36 cellular contexts compared by ENCODE assay signal in the genomic region with DNA sequence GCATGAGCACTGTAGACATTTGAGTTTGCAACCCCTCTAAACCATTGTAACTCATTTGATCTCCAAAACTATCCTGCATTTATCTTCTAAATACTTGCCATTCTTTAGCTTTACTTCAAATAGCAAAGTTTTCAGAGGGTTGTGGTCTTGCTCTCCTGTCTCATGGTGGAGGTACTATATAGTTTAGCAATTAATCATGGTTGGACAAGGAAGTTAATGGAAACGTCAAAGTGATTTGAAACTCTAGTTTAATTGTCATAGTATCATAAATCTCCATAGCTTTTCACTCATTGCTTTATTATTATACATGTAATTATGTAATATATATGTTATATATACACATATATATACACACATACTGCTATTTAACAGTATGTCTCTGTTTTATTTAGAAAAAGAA.
"Had no signal": no experiment of that assay in that cellular context is flagged by ENCODE, and none has a peak within 500 bp of the region (broad histone marks: within the 10 kb centered on the region; RNA-seq: fewer than 3 reads in every experiment).

No MANE protein-coding gene starts in this region.

- H3K4me1 Mint-ChIP-seq: T-helper 17 cell had no signal

- ATAC-seq: activated CD4-positive, alpha-beta T cell treated with anti-CD3 and anti-CD28 coated beads for 36 hours; activated CD8-positive, alpha-beta memory T cell treated with anti-CD3 and anti-CD28 coated beads, Interleukin-2, amount 10 ng/mL, durations not matched to agents 7 days and 5 days; activated CD8-positive, alpha-beta T cell treated with anti-CD3 and anti-CD28 coated beads, Interleukin-2, amount 10 ng/mL, durations not matched to agents 7 days and 5 days; activated naive CD8-positive, alpha-beta T cell treated with anti-CD3 and anti-CD28 coated beads, Interleukin-2, amount 50 U/mL, for 24 hours; body of pancreas; effector memory CD8-positive, alpha-beta T cell; foreskin keratinocyte; gastrocnemius medialis; T-helper 17 cell had no signal

- H3K4me1 ChIP-seq: adrenal gland, body of pancreas, foreskin keratinocyte, gastrocnemius medialis had no signal

- H3K9me3 ChIP-seq: adrenal gland, body of pancreas, esophagus muscularis mucosa, gastrocnemius medialis had no signal

- DNase-seq: activated CD4-positive, alpha-beta memory T cell treated with anti-CD3 and anti-CD28 coated beads for 36 hours; activated CD4-positive, alpha-beta T cell treated with anti-CD3 and anti-CD28 coated beads for 36 hours; activated CD4-positive, alpha-beta T cell treated with anti-CD3 and anti-CD28 coated beads, Interleukin-2, amount 10 ng/mL, durations not matched to agents 24 days and 14 days; activated CD4-positive, CD25-positive, alpha-beta regulatory T cell; activated CD4-positive, CD25-positive, alpha-beta regulatory T cell treated with anti-CD3 and anti-CD28 coated beads, Interleukin-2, amount 50 U/mL, for 72 hours; activated CD8-positive, alpha-beta memory T cell treated with anti-CD3 and anti-CD28 coated beads, Interleukin-2, amount 10 ng/mL, durations not matched to agents 7 days and 5 days; activated CD8-positive, alpha-beta memory T cell treated with anti-CD3 and anti-CD28 coated beads, Interleukin-2, amount 50 U/mL, for 4 hours; activated CD8-positive, alpha-beta T cell treated with anti-CD3 and anti-CD28 coated beads, Interleukin-2, amount 10 ng/mL, durations not matched to agents 7 days and 5 days; activated effector memory CD4-positive, alpha-beta T cell treated with anti-CD3 and anti-CD28 coated beads, Interleukin-2, amount 50 U/mL, for 16 hours; activated naive CD4-positive, alpha-beta T cell treated with anti-CD3 and anti-CD28 coated beads for 36 hours; activated naive CD8-positive, alpha-beta T cell treated with anti-CD3 and anti-CD28 coated beads for 36 hours; activated naive CD8-positive, alpha-beta T cell treated with anti-CD3 and anti-CD28 coated beads, Interleukin-2, amount 50 U/mL, for 24 hours; activated T-cell treated with anti-CD3 and anti-CD28 coated beads, Interleukin-2, amount 50 U/mL, for 1 hour; activated T-cell treated with anti-CD3 and anti-CD28 coated beads, Interleukin-2, amount 50 U/mL, for 48 hours; adrenal gland; amygdala; aorta; body of pancreas; caudate nucleus; cortex of kidney; dermis blood vessel endothelial cell; effector CD4-positive, alpha-beta T cell; effector memory CD8-positive, alpha-beta T cell; erythroblast; foreskin keratinocyte; gastrocnemius medialis; head of caudate nucleus; T-helper 1 cell; T-helper 17 cell; T1000; WERI-Rb-1 had no signal

- H3K4me3 ChIP-seq: adrenal gland, body of pancreas, esophagus muscularis mucosa, gastrocnemius medialis had no signal

- H3K9me3 Mint-ChIP-seq: activated CD4-positive, alpha-beta memory T cell treated with anti-CD3 and anti-CD28 coated beads for 36 hours; activated naive CD4-positive, alpha-beta T cell treated with anti-CD3 and anti-CD28 coated beads for 36 hours; activated naive CD4-positive, alpha-beta T cell treated with anti-CD3 and anti-CD28 coated beads, Interleukin-2, amount 50 U/mL, for 24 hours; activated naive CD8-positive, alpha-beta T cell treated with anti-CD3 and anti-CD28 coated beads for 36 hours; activated naive CD8-positive, alpha-beta T cell treated with anti-CD3 and anti-CD28 coated beads, Interleukin-2, amount 50 U/mL, for 24 hours; activated T-helper 1 cell treated with anti-CD3 and anti-CD28 coated beads, Interleukin-12 subunit alpha, Interleukin-12 subunit beta, Interleukin-2, Interleukin-4 antibody, amounts not matched to agents 30 ng/mL and 10 ng/mL and 1 ng/mL, durations not matched to agents 14 hours and 24 hours and 36 hours; activated T-helper 2 cell treated with anti-CD3 and anti-CD28 coated beads, Interferon-gamma antibody, Interleukin-2, Interleukin-4, amounts not matched to agents 10 μg/mL and 5 μg/mL and 100 μg/mL, durations not matched to agents 14 hours and 24 hours and 36 hours; T-helper 2 cell treated with Interferon-gamma antibody and Interleukin-4, amounts not matched to agents 5 μg/mL and 100 μg/mL, for 36 hours had no signal

- H3K27ac Mint-ChIP-seq: activated CD4-positive, alpha-beta memory T cell treated with anti-CD3 and anti-CD28 coated beads for 36 hours; activated CD4-positive, alpha-beta T cell treated with anti-CD3 and anti-CD28 coated beads for 36 hours; activated CD4-positive, alpha-beta T cell treated with anti-CD3 and anti-CD28 coated beads, Interleukin-2, amount 10 ng/mL, durations not matched to agents 24 days and 14 days; activated CD8-positive, alpha-beta memory T cell treated with anti-CD3 and anti-CD28 coated beads, Interleukin-2, amount 10 ng/mL, durations not matched to agents 7 days and 5 days; activated CD8-positive, alpha-beta T cell treated with anti-CD3 and anti-CD28 coated beads, Interleukin-2, amount 10 ng/mL, durations not matched to agents 7 days and 5 days; activated naive CD4-positive, alpha-beta T cell treated with anti-CD3 and anti-CD28 coated beads for 36 hours; activated naive CD4-positive, alpha-beta T cell treated with anti-CD3 and anti-CD28 coated beads, Interleukin-2, amount 50 U/mL, for 24 hours; activated naive CD8-positive, alpha-beta T cell treated with anti-CD3 and anti-CD28 coated beads for 36 hours; activated naive CD8-positive, alpha-beta T cell treated with anti-CD3 and anti-CD28 coated beads, Interleukin-2, amount 50 U/mL, for 24 hours; activated T-helper 1 cell treated with anti-CD3 and anti-CD28 coated beads, Interleukin-12 subunit alpha, Interleukin-12 subunit beta, Interleukin-2, Interleukin-4 antibody, amounts not matched to agents 30 ng/mL and 10 ng/mL and 1 ng/mL, durations not matched to agents 14 hours and 24 hours and 36 hours; activated T-helper 2 cell treated with anti-CD3 and anti-CD28 coated beads, Interferon-gamma antibody, Interleukin-2, Interleukin-4, amounts not matched to agents 10 μg/mL and 5 μg/mL and 100 μg/mL, durations not matched to agents 14 hours and 24 hours and 36 hours; effector memory CD8-positive, alpha-beta T cell; T-helper 17 cell; T-helper 2 cell treated with Interferon-gamma antibody and Interleukin-4, amounts not matched to agents 5 μg/mL and 100 μg/mL, for 36 hours had no signal

- H3K27me3 ChIP-seq: adrenal gland, body of pancreas, esophagus muscularis mucosa, foreskin keratinocyte, gastrocnemius medialis had no signal

- H3K27me3 Mint-ChIP-seq: activated CD4-positive, alpha-beta memory T cell treated with anti-CD3 and anti-CD28 coated beads for 36 hours; activated CD4-positive, alpha-beta T cell treated with anti-CD3 and anti-CD28 coated beads for 36 hours; activated CD4-positive, alpha-beta T cell treated with anti-CD3 and anti-CD28 coated beads, Interleukin-2, amount 10 ng/mL, durations not matched to agents 24 days and 14 days; activated CD8-positive, alpha-beta memory T cell treated with anti-CD3 and anti-CD28 coated beads, Interleukin-2, amount 10 ng/mL, durations not matched to agents 7 days and 5 days; activated naive CD4-positive, alpha-beta T cell treated with anti-CD3 and anti-CD28 coated beads, Interleukin-2, amount 50 U/mL, for 24 hours; activated naive CD8-positive, alpha-beta T cell treated with anti-CD3 and anti-CD28 coated beads for 36 hours; activated naive CD8-positive, alpha-beta T cell treated with anti-CD3 and anti-CD28 coated beads, Interleukin-2, amount 50 U/mL, for 24 hours; effector memory CD8-positive, alpha-beta T cell; T-helper 17 cell had no signal

- H3K4me3 Mint-ChIP-seq: activated CD4-positive, alpha-beta memory T cell treated with anti-CD3 and anti-CD28 coated beads for 36 hours; activated CD4-positive, alpha-beta T cell treated with anti-CD3 and anti-CD28 coated beads for 36 hours; activated CD4-positive, alpha-beta T cell treated with anti-CD3 and anti-CD28 coated beads, Interleukin-2, amount 10 ng/mL, durations not matched to agents 24 days and 14 days; activated CD8-positive, alpha-beta memory T cell treated with anti-CD3 and anti-CD28 coated beads, Interleukin-2, amount 10 ng/mL, durations not matched to agents 7 days and 5 days; activated CD8-positive, alpha-beta T cell treated with anti-CD3 and anti-CD28 coated beads, Interleukin-2, amount 10 ng/mL, durations not matched to agents 7 days and 5 days; activated naive CD4-positive, alpha-beta T cell treated with anti-CD3 and anti-CD28 coated beads for 36 hours; activated naive CD4-positive, alpha-beta T cell treated with anti-CD3 and anti-CD28 coated beads, Interleukin-2, amount 50 U/mL, for 24 hours; activated naive CD8-positive, alpha-beta T cell treated with anti-CD3 and anti-CD28 coated beads for 36 hours; activated naive CD8-positive, alpha-beta T cell treated with anti-CD3 and anti-CD28 coated beads, Interleukin-2, amount 50 U/mL, for 24 hours; activated T-helper 1 cell treated with anti-CD3 and anti-CD28 coated beads, Interleukin-12 subunit alpha, Interleukin-12 subunit beta, Interleukin-2, Interleukin-4 antibody, amounts not matched to agents 30 ng/mL and 10 ng/mL and 1 ng/mL, durations not matched to agents 14 hours and 24 hours and 36 hours; effector memory CD8-positive, alpha-beta T cell; T-helper 17 cell; T-helper 2 cell treated with Interferon-gamma antibody and Interleukin-4, amounts not matched to agents 5 μg/mL and 100 μg/mL, for 36 hours had no signal

- H3K36me3 Mint-ChIP-seq: activated CD4-positive, alpha-beta memory T cell treated with anti-CD3 and anti-CD28 coated beads for 36 hours; activated naive CD4-positive, alpha-beta T cell treated with anti-CD3 and anti-CD28 coated beads, Interleukin-2, amount 50 U/mL, for 24 hours; activated naive CD8-positive, alpha-beta T cell treated with anti-CD3 and anti-CD28 coated beads for 36 hours had no signal

- H3K36me3 ChIP-seq: adrenal gland, esophagus muscularis mucosa, gastrocnemius medialis, WERI-Rb-1 had no signal

- H3K27ac ChIP-seq: adrenal gland, body of pancreas, esophagus muscularis mucosa, foreskin keratinocyte, gastrocnemius medialis, WERI-Rb-1 had no signal
